ENCODE assay signal across 1 cellular context in the genomic region with DNA sequence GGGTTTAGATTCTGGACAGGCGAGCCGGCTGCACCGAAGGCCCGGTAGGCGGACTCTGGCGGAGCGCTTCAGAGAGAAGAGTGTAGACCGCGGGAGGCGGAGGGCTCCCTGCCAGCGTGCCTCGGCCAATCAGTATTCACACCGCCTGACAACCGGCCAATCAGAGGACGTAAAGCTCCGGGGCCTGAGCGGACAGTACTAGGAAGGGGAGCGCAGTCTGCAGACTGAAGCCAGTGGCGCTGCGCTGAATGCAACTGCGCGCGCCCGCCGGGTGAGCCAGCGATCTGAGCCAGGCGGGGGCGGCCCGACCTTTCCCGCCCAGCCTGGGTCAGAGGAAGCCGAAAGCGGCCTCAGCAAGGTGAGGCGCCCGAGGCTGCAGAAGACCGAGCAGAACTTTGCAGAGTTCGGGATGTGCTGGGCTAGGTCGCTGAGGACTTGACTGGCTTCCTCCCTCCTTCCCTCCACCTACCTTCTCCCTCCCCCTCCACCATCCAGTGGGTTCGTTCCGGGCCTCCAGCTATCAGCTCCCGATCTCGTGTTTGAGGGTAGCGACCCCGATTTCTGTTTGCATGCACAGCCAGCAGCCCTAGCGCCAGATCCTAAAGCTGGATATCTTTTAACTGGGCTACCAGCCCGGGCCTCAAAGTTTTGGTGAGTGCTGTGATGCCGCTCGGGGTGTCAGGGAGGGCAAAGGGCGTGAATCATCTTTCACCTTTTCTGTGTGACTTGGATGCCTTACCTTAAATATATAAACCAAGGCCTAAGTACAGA.
TF ChIP-seq lines count a peak whose summit lies in the region.

TSS of gene DMRT2 (plus strand) at position 233 of the 771 bp plus-strand sequence. CDS start 1,257 bp downstream, outside the sequence.

TF ChIP-seq in K562, 482 proteins besides CTCF, POLR2A, EP300 and RAD21:
- TF ChIP-seq, protein P1, sequence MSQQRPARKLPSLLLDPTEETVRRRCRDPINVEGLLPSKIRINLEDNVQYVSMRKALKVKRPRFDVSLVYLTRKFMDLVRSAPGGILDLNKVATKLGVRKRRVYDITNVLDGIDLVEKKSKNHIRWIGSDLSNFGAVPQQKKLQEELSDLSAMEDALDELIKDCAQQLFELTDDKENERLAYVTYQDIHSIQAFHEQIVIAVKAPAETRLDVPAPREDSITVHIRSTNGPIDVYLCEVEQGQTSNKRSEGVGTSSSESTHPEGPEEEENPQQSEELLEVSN (IDR thresholded peaks at IDR 0.05; ENCODE audit: borderline replicate concordance in 1 of 2, extremely low read depth in 1 of 2, insufficient read depth in 1 of 2, insufficient read length in 1 of 2, low read depth in 1 of 2, low read length in 1 of 2, poor library complexity in 1 of 2, severe bottlenecking in 1 of 2), result peak in 1 of 2 experiments; percentile 19
- TF ChIP-seq CBX5 (IDR thresholded peaks at IDR 0.05; ENCODE audit: borderline replicate concordance, low read depth) (no peak), PCBP1 (IDR thresholded peaks at IDR 0.05; ENCODE audit: low read depth, low read length, poor library complexity, severe bottlenecking) (no peak), CTBP1 (IDR thresholded peaks at IDR 0.05; ENCODE audit: borderline replicate concordance) (no peak), ZNF280B (CRISPR knock-in tag; IDR thresholded peaks at IDR 0.05) (no peak), ZNF76 (CRISPR knock-in tag; IDR thresholded peaks at IDR 0.05; ENCODE audit: borderline replicate concordance) (no peak)
- TF ChIP-seq, protein P2, sequence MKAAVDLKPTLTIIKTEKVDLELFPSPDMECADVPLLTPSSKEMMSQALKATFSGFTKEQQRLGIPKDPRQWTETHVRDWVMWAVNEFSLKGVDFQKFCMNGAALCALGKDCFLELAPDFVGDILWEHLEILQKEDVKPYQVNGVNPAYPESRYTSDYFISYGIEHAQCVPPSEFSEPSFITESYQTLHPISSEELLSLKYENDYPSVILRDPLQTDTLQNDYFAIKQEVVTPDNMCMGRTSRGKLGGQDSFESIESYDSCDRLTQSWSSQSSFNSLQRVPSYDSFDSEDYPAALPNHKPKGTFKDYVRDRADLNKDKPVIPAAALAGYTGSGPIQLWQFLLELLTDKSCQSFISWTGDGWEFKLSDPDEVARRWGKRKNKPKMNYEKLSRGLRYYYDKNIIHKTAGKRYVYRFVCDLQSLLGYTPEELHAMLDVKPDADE (conservative IDR thresholded peaks at IDR 0.05; ENCODE audit: control insufficient read depth, low read depth, low read length), result no peak
